ENCODE assay signal across 21 cellular contexts in the genomic region with DNA sequence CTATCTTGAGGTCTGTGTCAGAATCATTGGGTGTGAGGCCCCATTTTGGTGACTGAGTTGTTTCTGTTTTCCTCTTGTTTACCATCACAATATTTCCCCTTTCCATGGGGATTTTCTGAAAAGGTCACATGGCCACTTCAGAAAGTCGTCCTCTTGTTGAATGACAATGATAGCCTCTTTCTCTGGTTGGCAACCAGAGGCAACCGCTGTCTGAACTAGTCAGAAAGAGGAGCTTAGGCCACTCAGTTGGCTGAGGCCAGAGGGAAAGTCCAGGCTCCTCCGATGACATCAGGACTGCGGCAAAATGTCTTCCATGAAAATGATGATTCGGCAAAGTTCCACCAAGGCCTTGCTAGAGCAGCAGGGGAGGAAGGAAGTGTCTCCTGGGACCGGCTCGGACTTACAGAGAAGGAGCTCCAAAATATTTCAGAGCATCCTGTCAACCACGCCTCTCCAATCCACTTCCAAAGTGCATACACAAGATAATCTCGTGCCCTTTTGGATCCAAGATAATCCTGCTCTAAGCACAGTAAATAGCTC. TPM values are rescaled to one million over a fixed set of nuclear protein-coding genes. Genes with fewer than 3 reads are reported as not detected.
DNase-seq lines count a peak whose midpoint lies in the region; ATAC-seq and TF ChIP-seq lines count a peak whose summit lies in the region.
"Had no signal": no experiment of that assay in that cellular context is flagged by ENCODE, and none has a peak within 500 bp of the region (broad histone marks: within the 10 kb centered on the region; RNA-seq: fewer than 3 reads in every experiment).

No MANE protein-coding gene starts in this region.

- no peak overlapping the region for H4K91ac ChIP-seq in H9 (ENCODE audit: insufficient read length, low read depth, low read length)

- no peaks in the 10 kb centered on the region for H3K79me2 ChIP-seq in H9 (ENCODE audit: insufficient read depth, low read length)

- H3K27me3 ChIP-seq in H9 (ENCODE audit: insufficient read depth, low read length) (no peaks in the 10 kb centered on the region), adrenal gland (no peaks in the 10 kb centered on the region), transverse colon (no peaks in the 10 kb centered on the region), dorsolateral prefrontal cortex (no peaks in the 10 kb centered on the region)
- H3K27me3 ChIP-seq: body of pancreas, stomach had no signal

- TF ChIP-seq CTCF in H9 (conservative IDR thresholded peaks at IDR 0.05), result no peak
- no peak for TF ChIP-seq CTCF in adrenal gland (IDR thresholded peaks at IDR 0.05)
- no peak for TF ChIP-seq CTCF in transverse colon (IDR thresholded peaks at IDR 0.05)
- TF ChIP-seq CTCF in GM13976 (IDR thresholded peaks at IDR 0.05; ENCODE audit: borderline replicate concordance, control extremely low read depth, extremely low read depth, insufficient read depth, missing control alignments), result no peak
- no peak for TF ChIP-seq CTCF in dorsolateral prefrontal cortex (IDR thresholded peaks at IDR 0.05 in 54 of 56, conservative IDR thresholded peaks at IDR 0.05 in 2 of 56; ENCODE audit: low read depth in 1 of 56, partially characterized antibody in 56 of 56)

- H2BK20ac ChIP-seq in H9 (ENCODE audit: low read depth, low read length, poor library complexity, severe bottlenecking), result no peak overlapping the region

- no peak overlapping the region for H2AK5ac ChIP-seq in H9 (ENCODE audit: insufficient read length, low read length)

- no peaks in the 10 kb centered on the region for H3K9me3 ChIP-seq in H9 (ENCODE audit: control insufficient read depth, low read depth, low read length)
- no peaks in the 10 kb centered on the region for H3K9me3 ChIP-seq in adrenal gland (replicated peaks in 1 of 3)
- no peaks in the 10 kb centered on the region for H3K9me3 ChIP-seq in transverse colon
- H3K9me3 ChIP-seq: body of pancreas, stomach had no signal

- no peak overlapping the region for H3K4me2 ChIP-seq in H9 (ENCODE audit: insufficient read depth, insufficient read length, low read length)
- H3K4me2 ChIP-seq: KMS-11 had no signal

- H4K20me1 ChIP-seq in H9 (ENCODE audit: control insufficient read depth, insufficient read depth, insufficient read length), result no peaks in the 10 kb centered on the region

- WGBS in H9 (ENCODE audit: extremely low coverage, insufficient read length, low lambda C conversion rate), result no CpG with 5 or more reads among the region's 9 CpGs
- 66 to 90% (median 75%) methylated on average over 7 to 9 of the region's 9 CpGs for WGBS in adrenal gland, 4 donors
- 50 to 80% methylated on average over 1 to 9 of the region's 9 CpGs for WGBS in transverse colon (ENCODE audit: low coverage in 1 of 2), 2 donors

- peak overlapping the region in 2 of 3 experiments; percentile 10 to 93; a peak in 4 of 7 replicates for H3K27ac Mint-ChIP-seq in H9
- H3K27ac Mint-ChIP-seq: activated CD4-positive, alpha-beta memory T cell treated with anti-CD3 and anti-CD28 coated beads for 36 hours; activated naive CD4-positive, alpha-beta T cell treated with anti-CD3 and anti-CD28 coated beads, Interleukin-2, amount 50 U/mL, for 72 hours; immature natural killer cell had no signal

- H3K9me3 Mint-ChIP-seq in H9, result no peaks in the 10 kb centered on the region
- H3K9me3 Mint-ChIP-seq: activated CD4-positive, alpha-beta memory T cell treated with anti-CD3 and anti-CD28 coated beads for 36 hours; activated naive CD4-positive, alpha-beta T cell treated with anti-CD3 and anti-CD28 coated beads, Interleukin-2, amount 50 U/mL, for 72 hours; neural crest cell had no signal

- no peak overlapping the region for H2BK15ac ChIP-seq in H9 (ENCODE audit: low read depth, low read length)

- H3K36me3 Mint-ChIP-seq in H9 (ENCODE audit: insufficient read depth in 1 of 3, low read depth in 3 of 3), result no peaks in the 10 kb centered on the region; a peak in 1 of 7 replicates
- H3K36me3 Mint-ChIP-seq: activated CD4-positive, alpha-beta memory T cell treated with anti-CD3 and anti-CD28 coated beads for 36 hours; activated naive CD4-positive, alpha-beta T cell treated with anti-CD3 and anti-CD28 coated beads, Interleukin-2, amount 50 U/mL, for 72 hours; immature natural killer cell had no signal

- intact Hi-C loops in adrenal gland (cut with DNase I) (loop anchor here (10.0 kb wide), 2 partner anchors 46 to 56 kb away; no protein-coding TSS in a partner anchor), transverse colon (cut with DNase I; ENCODE audit: low total_unique reads) (no loop called here), dorsolateral prefrontal cortex (cut with DNase I) (no loop called here)

- no peak overlapping the region for H3K23ac ChIP-seq in H9 (ENCODE audit: insufficient read length, low read depth, low read length)

- H4K8ac ChIP-seq in H9 (replicated peaks; ENCODE audit: insufficient read length, low read depth, low read length), result no peak overlapping the region

- H3K4me3 ChIP-seq in adrenal gland (no peak overlapping the region), transverse colon (no peak overlapping the region), dorsolateral prefrontal cortex (no peak overlapping the region)
- H3K4me3 ChIP-seq: body of pancreas, stomach had no signal

- H2BK12ac ChIP-seq in H9 (ENCODE audit: insufficient read length, low read depth, low read length), result no peak overlapping the region

- ATAC-seq in left lobe of liver, result peak; percentile 33
- ATAC-seq: activated naive CD4-positive, alpha-beta T cell treated with anti-CD3 and anti-CD28 coated beads, Interleukin-2, amount 50 U/mL, for 72 hours; body of pancreas; Panc1 had no signal

- H3K18ac ChIP-seq in H9 (ENCODE audit: insufficient read length, low read depth, low read length), result no peak overlapping the region

- H3K4me1 ChIP-seq in H9 (ENCODE audit: insufficient read depth, low read length), result peaks cover 4% of the 10 kb centered on the region; the same call in 1 of the 2 replicates
- peaks cover 0 to 5% of the 10 kb centered on the region in 2 donors for H3K4me1 ChIP-seq in adrenal gland (replicated peaks in 1 of 2)
- H3K4me1 ChIP-seq in transverse colon, result peaks cover 0 to 3% (median 0%) of the 10 kb centered on the region in 4 donors
- H3K4me1 ChIP-seq: body of pancreas, stomach had no signal

- H2BK5ac ChIP-seq in H9 (ENCODE audit: insufficient read length, low read length), result no peak overlapping the region

- no peak overlapping the region for H3K9ac ChIP-seq in H9 (ENCODE audit: extremely low read depth, insufficient read length, low read length)
- H3K9ac ChIP-seq: KMS-11 had no signal

- no peaks in the 10 kb centered on the region for H3K23me2 ChIP-seq in H9 (ENCODE audit: insufficient read length, low read depth, low read length, poor library complexity, severe bottlenecking)

- H3K36me3 ChIP-seq in adrenal gland (replicated peaks in 1 of 2) (no peaks in the 10 kb centered on the region), transverse colon (no peaks in the 10 kb centered on the region)
- H3K36me3 ChIP-seq: stomach had no signal

- no peaks in the 10 kb centered on the region for H3K79me1 ChIP-seq in H9 (ENCODE audit: insufficient read depth, low read depth, low read length, poor library complexity, severe bottlenecking)

- peak overlapping the region in 1 of 2 experiments; percentile 21; a peak in 2 of 5 replicates for H3K4me3 Mint-ChIP-seq in H9
- H3K4me3 Mint-ChIP-seq: activated CD4-positive, alpha-beta memory T cell treated with anti-CD3 and anti-CD28 coated beads for 36 hours; immature natural killer cell; neural crest cell had no signal

- H2BK120ac ChIP-seq in H9 (ENCODE audit: low read depth, low read length, poor library complexity, severe bottlenecking), result no peak overlapping the region

- no peak overlapping the region for H2AFZ ChIP-seq in H9 (ENCODE audit: low read length)

- no peak for TF ChIP-seq EP300 in transverse colon (IDR thresholded peaks at IDR 0.05; ENCODE audit: low read depth)

- no peak for DNase-seq in H9
- DNase-seq in adrenal gland, result peak in 4 of 7 donors; percentile 25 to 55 (median 42)
- no peak for DNase-seq in left lobe of liver (ENCODE audit: low spot score)
- peak; percentile 13 for DNase-seq in transverse colon
- no peak for DNase-seq in GM13976 (ENCODE audit: low spot score)
- DNase-seq in NCI-H526 treated with DMSO at 0.1 percent for 48 hours (lab: John Stamatoyannopoulos, UW), result no peak
- no peak for DNase-seq in dorsolateral prefrontal cortex
- DNase-seq: activated CD4-positive, alpha-beta memory T cell treated with anti-CD3 and anti-CD28 coated beads for 36 hours; activated T-cell treated with anti-CD3 and anti-CD28 coated beads, Interleukin-2, amount 50 U/mL, for 1 hour; AML-193; dermis blood vessel endothelial cell; erythroblast; immature natural killer cell; NCI-H1092; NCI-H2107; stomach had no signal

- H3K14ac ChIP-seq in H9 (ENCODE audit: insufficient read depth, low read length), result no peak overlapping the region

- no peak overlapping the region for H4K5ac ChIP-seq in H9 (ENCODE audit: insufficient read length, low read depth, low read length)

- H3K4me1 Mint-ChIP-seq in H9, result peaks cover 31 to 36% of the 10 kb centered on the region in 2 experiments
- H3K4me1 Mint-ChIP-seq: immature natural killer cell, neural crest cell had no signal

- H3T11ph ChIP-seq in H9 (ENCODE audit: low read length), result no peak overlapping the region

- H3K27me3 Mint-ChIP-seq in H9 (ENCODE audit: low read depth), result peaks cover 2% of the 10 kb centered on the region; the same call in 1 of the 2 replicates
- H3K27me3 Mint-ChIP-seq: activated CD4-positive, alpha-beta memory T cell treated with anti-CD3 and anti-CD28 coated beads for 36 hours had no signal

- TF ChIP-seq POLR2A in adrenal gland (IDR thresholded peaks at IDR 0.05) (no peak), transverse colon (IDR thresholded peaks at IDR 0.05) (no peak)

- in situ Hi-C loops in transverse colon (cut with MboI; ENCODE audit: low pct_ligation_motif_present in 1 of 4, low pct_unique_long_range_greater_than_20kb in 1 of 4, low sequenced_read_pairs in 3 of 4), result no loop called here
- in situ Hi-C loops in GM13976 (cut with MboI; ENCODE audit: low sequenced_read_pairs, unreplicated experiment), result no loop called here

- H3K4ac ChIP-seq in H9 (ENCODE audit: low read depth, low read length), result no peak overlapping the region

- H3K56ac ChIP-seq in H9 (ENCODE audit: insufficient read length, low read depth, low read length), result no peak overlapping the region

- H3K27ac ChIP-seq in H9 (ENCODE audit: insufficient read length, low read depth, low read length) (no peak overlapping the region), adrenal gland (no peak overlapping the region), transverse colon (no peak overlapping the region), dorsolateral prefrontal cortex (no peak overlapping the region)
- H3K27ac ChIP-seq: body of pancreas, KMS-11, stomach had no signal

RNA-seq across cellular contexts. Expression of gene RBM47, which starts 19.1 kb away (rescaled TPM):
- 70.3 and 75.9 TPM in 2 replicates for total RNA-seq in H9 (2021)
- total RNA-seq in adrenal gland, result 100 to 1,000 TPM; 143 to 370 (median 175) TPM
- 100 to 1,000 TPM in 1 of 3 donors, 10 to 100 TPM in 2; 25.7 to 117 (median 26.0) TPM for polyA plus RNA-seq in adrenal gland
- total RNA-seq in left lobe of liver, result 56.5 TPM
- total RNA-seq in transverse colon, result 100 to 1,000 TPM; 273 to 667 (median 572) TPM
- total RNA-seq in dorsolateral prefrontal cortex, result 10 to 100 TPM in 4 of 120 experiments, 1 to 10 TPM in 112, under 1 TPM in 4; 0.47 to 18.9 (median 3.2) TPM

Comparison
In these comparisons a context has a peak if more than half of its experiments do, and no peak if none do; other contexts are left out.
1. DNase-seq: peak in adrenal gland (4 of 7) and transverse colon (single experiment); none in H9 (single experiment), left lobe of liver (single experiment), GM13976 (single experiment), NCI-H526 treated with DMSO at 0.1 percent for 48 hours (single experiment) and dorsolateral prefrontal cortex (0 of 10).
2. intact Hi-C loops: an anchor here in adrenal gland (10.0 kb wide); none called in transverse colon and dorsolateral prefrontal cortex.